In genomic region chr16:57244767-57245471, GRCh38 we compare ENCODE assay signal across 1 cellular context.
TF ChIP-seq lines count a peak whose summit lies in the region.

Gene ARL2BP (plus strand): TSS chr16:57245259. CDS start chr16:57245368, 109 bp downstream.

TF ChIP-seq in WTC11, 78 proteins besides CTCF, POLR2A, EP300 and RAD21 (continued from another document):
- TF ChIP-seq ARID4B (CRISPR knock-in tag; IDR thresholded peaks at IDR 0.05; ENCODE audit: borderline replicate concordance): peak; percentile 67; the same call in 1 of the 2 replicates
- peak; percentile 95 for TF ChIP-seq HMGXB4 (CRISPR knock-in tag; IDR thresholded peaks at IDR 0.05)
- no peak; the same call in 1 of the 2 replicates for TF ChIP-seq CREM (CRISPR knock-in tag; IDR thresholded peaks at IDR 0.05)
- peak; percentile 84 for TF ChIP-seq SP1 (CRISPR knock-in tag; conservative IDR thresholded peaks at IDR 0.05)
- no peak for TF ChIP-seq FOXK1 (CRISPR knock-in tag; IDR thresholded peaks at IDR 0.05)
